In genomic region chr1:163071381-163072255, GRCh38 we compare ENCODE assay signal across 8 cellular contexts. TPM values are rescaled to one million over a fixed set of nuclear protein-coding genes. Genes with fewer than 3 reads are reported as not detected.
DNase-seq lines count a peak whose midpoint lies in the region; ATAC-seq and TF ChIP-seq lines count a peak whose summit lies in the region.

No MANE protein-coding gene starts in this region.

- H3K27me3 Mint-ChIP-seq in activated CD4-positive, alpha-beta T cell treated with anti-CD3 and anti-CD28 coated beads for 36 hours, result peaks cover 42% of the 10 kb centered on the region
- no peaks in the 10 kb centered on the region for H3K27me3 Mint-ChIP-seq in nephron (ENCODE audit: low read depth)

- no peaks in the 10 kb centered on the region for H3K27me3 ChIP-seq in uterus

- DNase-seq in activated CD8-positive, alpha-beta memory T cell treated with anti-CD3 and anti-CD28 coated beads for 48 hours (ENCODE audit: low read depth in 2 of 3, low spot score in 2 of 3), result peak in 2 of 3 experiments; percentile 1 to 4
- DNase-seq in activated CD8-positive, alpha-beta memory T cell treated with anti-CD3 and anti-CD28 coated beads for 24 hours, result no peak
- DNase-seq in NCI-H2196 treated with DMSO at 0.1 percent for 48 hours (lab: John Stamatoyannopoulos, UW; ENCODE audit: unreplicated experiment), result peak; percentile 54
- DNase-seq in activated CD4-positive, alpha-beta T cell treated with anti-CD3 and anti-CD28 coated beads for 36 hours, result peak; percentile 67
- DNase-seq in epithelial cell of esophagus (ENCODE audit: low read depth), result peak; percentile 90
- DNase-seq in uterus, result peak; percentile 39 to 54

- CTCF ChIA-PET in activated CD4-positive, alpha-beta T cell treated with anti-CD3 and anti-CD28 coated beads for 36 hours (lab: Charles Lee), result interaction anchor here (0.6 to 1.8 kb wide), 6 partner anchors 11 to 818 kb away, joined by 3 to 15 read pairs (median 4); no protein-coding TSS in a partner anchor

- ATAC-seq in HG02798 (IDR thresholded peaks at IDR 0.05; ENCODE audit: poor library complexity, unreplicated experiment), result peak; percentile 80
- peak; percentile 26 for ATAC-seq in activated CD4-positive, alpha-beta T cell treated with anti-CD3 and anti-CD28 coated beads for 36 hours

- no peak overlapping the region for H3K27ac ChIP-seq in uterus

- H3K9me3 Mint-ChIP-seq in activated CD4-positive, alpha-beta T cell treated with anti-CD3 and anti-CD28 coated beads for 36 hours (ENCODE audit: low read depth), result no peaks in the 10 kb centered on the region
- H3K9me3 Mint-ChIP-seq in nephron, result no peaks in the 10 kb centered on the region

- H3K36me3 Mint-ChIP-seq in activated CD4-positive, alpha-beta T cell treated with anti-CD3 and anti-CD28 coated beads for 36 hours (ENCODE audit: low read depth), result no peaks in the 10 kb centered on the region
- H3K36me3 Mint-ChIP-seq in nephron (ENCODE audit: low read depth), result peaks cover 17% of the 10 kb centered on the region

- H3K4me1 ChIP-seq in uterus, result no peaks in the 10 kb centered on the region

- no peak for TF ChIP-seq POLR2A in uterus (IDR thresholded peaks at IDR 0.05)

- no peak overlapping the region for H3K27ac Mint-ChIP-seq in activated CD4-positive, alpha-beta T cell treated with anti-CD3 and anti-CD28 coated beads for 36 hours
- H3K27ac Mint-ChIP-seq in nephron, result no peak overlapping the region

- intact Hi-C loops in activated CD4-positive, alpha-beta T cell treated with anti-CD3 and anti-CD28 coated beads for 36 hours (cut with DNase I, micrococcal nuclease), result loop anchor here (1.0 to 2.0 kb wide), 3 partner anchors 103 to 244 kb away; no protein-coding TSS in a partner anchor
- intact Hi-C loops in uterus (cut with DNase I; ENCODE audit: low total_unique reads), result no loop called here

- POLR2A ChIA-PET in activated CD4-positive, alpha-beta T cell treated with anti-CD3 and anti-CD28 coated beads for 36 hours (lab: Charles Lee), result no interaction called here

- H3K4me3 Mint-ChIP-seq in activated CD4-positive, alpha-beta T cell treated with anti-CD3 and anti-CD28 coated beads for 36 hours, result no peak overlapping the region
- peak overlapping the region; percentile 2 to 73 (median 23) for H3K4me3 Mint-ChIP-seq in nephron

- H3K36me3 ChIP-seq in uterus, result no peaks in the 10 kb centered on the region

- TF ChIP-seq CTCF in epithelial cell of esophagus (IDR thresholded peaks at IDR 0.05; ENCODE audit: insufficient read depth, low read depth, low read length, missing control alignments), result peak; percentile 85
- TF ChIP-seq CTCF in nephron (IDR thresholded peaks at IDR 0.05; ENCODE audit: unreplicated experiment in 3 of 3), result peak; percentile 71 to 76 (median 73)
- peak; percentile 48 to 59 (median 52) for TF ChIP-seq CTCF in uterus (IDR thresholded peaks at IDR 0.05)

- H3K4me3 ChIP-seq in epithelial cell of esophagus (ENCODE audit: low read length), result no peak overlapping the region
- no peak overlapping the region for H3K4me3 ChIP-seq in uterus

- no peaks in the 10 kb centered on the region for H3K9me3 ChIP-seq in uterus

- peaks cover 2% of the 10 kb centered on the region for H3K4me1 Mint-ChIP-seq in activated CD4-positive, alpha-beta T cell treated with anti-CD3 and anti-CD28 coated beads for 36 hours
- H3K4me1 Mint-ChIP-seq in nephron, result peaks cover 23% of the 10 kb centered on the region

RNA-seq across cellular contexts. Expression of gene RGS4, which starts 2.5 kb away (rescaled TPM):
- total RNA-seq in activated CD4-positive, alpha-beta T cell treated with anti-CD3 and anti-CD28 coated beads for 36 hours, result not detected
- total RNA-seq in uterus, result 10 to 100 TPM in 1 of 4 donors, 1 to 10 TPM in 1, under 1 TPM in 1, not detected in 1; 0.26 to 37.7 (median 1.3) TPM
